1 cellular context compared by ENCODE assay signal in genomic region chr17:82287849-82288601, GRCh38.
TF ChIP-seq lines count a peak whose summit lies in the region.

No MANE protein-coding gene starts in this region.

TF ChIP-seq in A549, 52 proteins besides CTCF, POLR2A, EP300 and RAD21 (continued from another document):
- TF ChIP-seq REST (IDR thresholded peaks at IDR 0.05) (no peak), CHD2 (IDR thresholded peaks at IDR 0.05; ENCODE audit: low read length, partially characterized antibody) (no peak), HOXA7 (CRISPR knock-in tag; IDR thresholded peaks at IDR 0.05) (no peak), TFCP2L1 (CRISPR knock-in tag; IDR thresholded peaks at IDR 0.05) (no peak), KDM5A (IDR thresholded peaks at IDR 0.05) (no peak), E2F6 (IDR thresholded peaks at IDR 0.05; ENCODE audit: borderline replicate concordance, low read depth) (peak; percentile 85), ESRRA (IDR thresholded peaks at IDR 0.05; ENCODE audit: borderline replicate concordance, low read length) (peak; percentile 94), JUN (IDR thresholded peaks at IDR 0.05) (peak in 1 of 2 experiments; percentile 85; a peak in 3 of 5 replicates), NR3C1 (IDR thresholded peaks at IDR 0.05) (no peak), ELK1 (IDR thresholded peaks at IDR 0.05; ENCODE audit: low read depth, low read length) (no peak), ZFP36 (IDR thresholded peaks at IDR 0.05; ENCODE audit: borderline replicate concordance, partially characterized antibody) (no peak), BCL3 (IDR thresholded peaks at IDR 0.05) (no peak; the same call in 2 of the 3 replicates), FOSL2 (IDR thresholded peaks at IDR 0.05) (0 out of 2 replicates have a peak, but pooled peaks have one; percentile 51), FOSL2 (CRISPR knock-in tag; IDR thresholded peaks at IDR 0.05) (peak; percentile 91), CEBPB (IDR thresholded peaks at IDR 0.05) (no peak), USF2 (IDR thresholded peaks at IDR 0.05) (peak; percentile 100), FOSB (CRISPR knock-in tag; IDR thresholded peaks at IDR 0.05) (no peak), GATA3 (IDR thresholded peaks at IDR 0.05; ENCODE audit: borderline replicate concordance) (peak; percentile 56), RCOR1 (IDR thresholded peaks at IDR 0.05; ENCODE audit: low read depth, low read length) (no peak), POLR2AphosphoS2 (conservative IDR thresholded peaks at IDR 0.05; ENCODE audit: low read length) (0 out of 2 replicates have a peak, but pooled peaks have one; percentile 54), SREBF2 (IDR thresholded peaks at IDR 0.05) (no peak), HES2 (IDR thresholded peaks at IDR 0.05) (no peak), HOXB13 (CRISPR knock-in tag; IDR thresholded peaks at IDR 0.05; ENCODE audit: low read depth) (peak; percentile 79; the same call in 1 of the 2 replicates), HOXB5 (CRISPR knock-in tag; IDR thresholded peaks at IDR 0.05) (peak; percentile 80; the same call in 1 of the 2 replicates), RARB (CRISPR knock-in tag; IDR thresholded peaks at IDR 0.05) (no peak; the same call in 1 of the 2 replicates), RFX5 (IDR thresholded peaks at IDR 0.05) (no peak), MAX (IDR thresholded peaks at IDR 0.05) (peak; percentile 98), EHF (CRISPR knock-in tag; IDR thresholded peaks at IDR 0.05) (0 out of 2 replicates have a peak, but pooled peaks have one; percentile 56), ZSCAN20 (CRISPR knock-in tag; IDR thresholded peaks at IDR 0.05) (0 out of 2 replicates have a peak, but pooled peaks have one; percentile 15), KDM1A (IDR thresholded peaks at IDR 0.05; ENCODE audit: low read depth) (no peak; the same call in 1 of the 2 replicates), ATOH8 (CRISPR knock-in tag; IDR thresholded peaks at IDR 0.05; ENCODE audit: low read depth) (peak; percentile 89), ZNF302 (CRISPR knock-in tag; IDR thresholded peaks at IDR 0.05) (no peak), PBX3 (IDR thresholded peaks at IDR 0.05) (no peak)
